8 cellular contexts compared by ENCODE assay signal in the genomic region with DNA sequence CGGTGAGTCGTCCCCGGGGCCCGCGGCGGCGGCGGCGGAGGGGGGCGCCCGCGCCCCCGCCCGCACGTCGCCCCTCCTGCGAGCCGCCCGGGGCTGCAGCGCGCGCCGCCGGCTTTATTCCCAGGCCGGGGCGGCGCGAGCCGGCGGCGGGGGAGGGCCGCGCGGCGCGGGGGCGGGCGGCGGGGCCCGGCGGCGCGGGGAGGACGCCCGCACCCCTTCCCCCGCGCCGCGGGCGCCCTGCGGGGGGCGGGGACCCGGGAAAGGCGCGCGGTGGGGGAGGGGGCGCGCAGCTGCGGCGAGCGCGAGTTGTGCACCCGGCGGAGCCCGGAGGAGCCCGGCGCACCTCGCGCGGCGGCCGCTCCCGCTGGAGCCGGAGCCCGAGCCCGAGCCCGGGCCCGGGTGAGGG. TPM values are rescaled to one million over a fixed set of nuclear protein-coding genes. Genes with fewer than 3 reads are reported as not detected.
A peak's percentile ranks its signal among the peaks of the same experiment; 100 is the strongest.
DNase-seq lines count a peak whose midpoint lies in the region; ATAC-seq and TF ChIP-seq lines count a peak whose summit lies in the region.

No MANE protein-coding gene starts in this region.

- no peaks in the 10 kb centered on the region for H4K20me1 ChIP-seq in MM.1S (ENCODE audit: insufficient read depth, low read length)

- intact Hi-C loops in breast epithelium (cut with DNase I; ENCODE audit: low total_unique reads) (no loop called here), lower leg skin (cut with DNase I; ENCODE audit: low total_unique reads) (no loop called here)

- H3K4me1 ChIP-seq in MM.1S (ENCODE audit: low read length) (0 out of 2 replicates have a peak, but pooled peaks cover 10% of the 10 kb centered on the region), breast epithelium (no peaks in the 10 kb centered on the region), tibial nerve (peaks cover 0 to 46% (median 13%) of the 10 kb centered on the region in 4 donors)

- H3F3A ChIP-seq in MM.1S (ENCODE audit: insufficient read depth, low read length), result 0 out of 2 replicates have a peak, but pooled peaks cover 2% of the 10 kb centered on the region

- 0% methylated on average over 3 of the region's 78 CpGs; no CpG with 5 or more reads in 1 of the 2 donors for WGBS in lower leg skin, 2 donors
- no CpG with 5 or more reads among the region's 78 CpGs for WGBS in tibial nerve, 2 donors

- no peak for TF ChIP-seq EP300 in tibial nerve (IDR thresholded peaks at IDR 0.05)

- no peak overlapping the region for H2AFZ ChIP-seq in MM.1S (ENCODE audit: low read length)

- TF ChIP-seq POLR2A in breast epithelium (IDR thresholded peaks at IDR 0.05) (no peak), lower leg skin (IDR thresholded peaks at IDR 0.05) (no peak), tibial nerve (IDR thresholded peaks at IDR 0.05) (no peak)

- H3K36me3 ChIP-seq in MM.1S (replicated peaks; ENCODE audit: insufficient read depth, low read length) (no peaks in the 10 kb centered on the region; the same call in 1 of the 2 replicates), breast epithelium (no peaks in the 10 kb centered on the region), tibial nerve (peaks cover 0 to 18% (median 0%) of the 10 kb centered on the region in 3 donors)

- H3K9me2 ChIP-seq in MM.1S (replicated peaks; ENCODE audit: insufficient read depth, low read length), result no peaks in the 10 kb centered on the region

- H3K9me3 ChIP-seq in MM.1S (replicated peaks; ENCODE audit: insufficient read depth, low read length) (no peaks in the 10 kb centered on the region), breast epithelium (no peaks in the 10 kb centered on the region), tibial nerve (no peaks in the 10 kb centered on the region)

- peaks cover 48% of the 10 kb centered on the region for H3K79me2 ChIP-seq in MM.1S (ENCODE audit: low read length)

- H3K27ac ChIP-seq in MM.1S (ENCODE audit: low read length) (peak overlapping the region; percentile 82), breast epithelium (peak overlapping the region; percentile 88 to 94), tibial nerve (peak overlapping the region; percentile 80 to 93 (median 86))

- peak overlapping the region; percentile 98 for H3K4me3 ChIP-seq in MM.1S (ENCODE audit: low read length)
- peak overlapping the region; percentile 66 to 78 (median 73) for H3K4me3 ChIP-seq in breast epithelium
- peak overlapping the region; percentile 46 for H3K4me3 ChIP-seq in lower leg skin (ENCODE audit: low read depth, poor library complexity, severe bottlenecking)
- H3K4me3 ChIP-seq in tibial nerve, result peak overlapping the region; percentile 55 to 78 (median 66)

- TF ChIP-seq CTCF in MM.1S (IDR thresholded peaks at IDR 0.05; ENCODE audit: low read length), result no peak
- no peak for TF ChIP-seq CTCF in breast epithelium (IDR thresholded peaks at IDR 0.05)
- TF ChIP-seq CTCF in lower leg skin (IDR thresholded peaks at IDR 0.05), result no peak
- no peak for TF ChIP-seq CTCF in tibial nerve (IDR thresholded peaks at IDR 0.05)

- H3K4me2 ChIP-seq in MM.1S (ENCODE audit: low read depth, low read length), result peak overlapping the region; percentile 80; the same call in 1 of the 2 replicates

- H3K9ac ChIP-seq in MM.1S (ENCODE audit: low read length), result peak overlapping the region; percentile 99

- no peaks in the 10 kb centered on the region for H3K27me3 ChIP-seq in MM.1S (replicated peaks; ENCODE audit: insufficient read depth, low read length)
- no peaks in the 10 kb centered on the region for H3K27me3 ChIP-seq in breast epithelium
- H3K27me3 ChIP-seq in tibial nerve, result no peaks in the 10 kb centered on the region

- ATAC-seq in GM21360 (IDR thresholded peaks at IDR 0.05; ENCODE audit: unreplicated experiment) (peak; percentile 13), GM18861 (IDR thresholded peaks at IDR 0.05; ENCODE audit: unreplicated experiment) (no peak)

- DNase-seq in COLO668 (lab: John Stamatoyannopoulos, UW; ENCODE audit: unreplicated experiment) (peak; percentile 60), MM.1S (peak; percentile 26), breast epithelium (ENCODE audit: low spot score in 2 of 2) (no peak), lower leg skin (ENCODE audit: low spot score in 2 of 2) (no peak), tibial nerve (ENCODE audit: low spot score in 2 of 2) (no peak), amniotic stem cell (lab: John Stamatoyannopoulos, UW) (no peak)

RNA-seq across cellular contexts. Expression of gene HMGA1, which starts 0.6 kb away (rescaled TPM):
- total RNA-seq in breast epithelium (10 to 100 TPM; 10.9 to 20.9 (median 12.8) TPM), lower leg skin (100 to 1,000 TPM; 134 to 188 (median 167) TPM), tibial nerve (10 to 100 TPM in 1 of 4 donors, 1 to 10 TPM in 3; 6.5 to 32.7 (median 7.8) TPM)

RNA-seq across cellular contexts. Expression of gene SMIM29, which starts 11.5 kb away (rescaled TPM):
- total RNA-seq in breast epithelium, result 10 to 100 TPM; 22.0 to 25.3 (median 22.8) TPM
- total RNA-seq in lower leg skin, result 10 to 100 TPM; 34.3 to 92.2 (median 57.1) TPM
- 10 to 100 TPM; 36.3 to 51.9 (median 42.9) TPM for total RNA-seq in tibial nerve

Comparison
In these comparisons a context has a peak if more than half of its experiments do, and no peak if none do; other contexts are left out.
1. DNase-seq: peak in COLO668 (single experiment) and MM.1S (single experiment); none in breast epithelium (0 of 2), lower leg skin (0 of 2), tibial nerve (0 of 2) and amniotic stem cell (single experiment).
2. H3K4me3 ChIP-seq: peak in every context shown above with its lines; median percentile 98 in MM.1S; 73 in breast epithelium; 66 in tibial nerve; 46 in lower leg skin.
3. RNA of gene HMGA1, which starts 0.6 kb away (total RNA-seq): 134 to 188 TPM in lower leg skin; 10.9 to 20.9 TPM in breast epithelium and 6.5 to 32.7 TPM in tibial nerve; every median in the first group is over 4 times any median in the second.
4. Peak in every context shown above with its lines, with median percentiles within 50 percentile points of each other: H3K27ac ChIP-seq.